Comparison of ENCODE assay signal across 7 cellular contexts in the genomic region with DNA sequence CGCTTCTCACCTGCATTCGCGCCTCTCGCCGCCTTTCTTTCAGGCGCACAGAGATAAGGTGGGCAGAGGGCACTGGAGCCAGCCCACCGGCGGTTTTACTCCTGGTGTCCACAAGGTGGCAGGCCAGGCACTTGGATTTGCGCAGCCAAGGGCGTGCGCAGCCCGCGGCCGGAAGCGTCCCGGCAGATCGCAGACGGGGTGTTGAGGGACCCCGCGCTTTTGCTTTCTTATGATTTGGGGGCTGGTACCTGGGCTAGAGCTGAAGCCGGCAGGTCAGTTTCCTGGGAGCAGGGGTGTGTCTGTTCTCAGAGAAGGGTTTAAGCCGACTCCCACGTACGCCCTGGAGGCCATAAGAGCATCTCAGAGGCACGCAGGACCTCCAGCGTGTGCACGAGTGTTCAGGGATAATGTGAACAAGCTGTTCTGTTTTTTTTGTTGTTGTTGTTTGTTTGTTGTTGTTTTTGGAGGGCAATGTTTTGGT.
A peak's percentile ranks its signal among the peaks of the same experiment; 100 is the strongest.
DNase-seq lines count a peak whose midpoint lies in the region; ATAC-seq lines count a peak whose summit lies in the region.

No MANE protein-coding gene starts in this region.

- no peaks in the 10 kb centered on the region for H3K9me3 ChIP-seq in iPS-15b (ENCODE audit: control insufficient read depth, insufficient read depth, low read length)

- H3K27me3 ChIP-seq in iPS-15b (ENCODE audit: control insufficient read depth, insufficient read depth, low read length), result peaks cover 35% of the 10 kb centered on the region

- peak overlapping the region in 1 of 21 experiments; percentile 26 for H3K27ac ChIP-seq in skin epidermis

- peak; percentile 32 for DNase-seq in NCI-H1417 treated with DMSO at 0.1 percent for 48 hours (lab: John Stamatoyannopoulos, UW)
- DNase-seq in T-helper 9 cell, result peak; percentile 64
- DNase-seq in astrocyte of the hippocampus (ENCODE audit: low read depth, low spot score), result peak; percentile 84

- ATAC-seq in GM18498 (IDR thresholded peaks at IDR 0.05; ENCODE audit: unreplicated experiment) (peak; percentile 99), HG02852 (IDR thresholded peaks at IDR 0.05; ENCODE audit: unreplicated experiment) (peak; percentile 99)

- no peaks in the 10 kb centered on the region for H3K4me1 ChIP-seq in iPS-15b (ENCODE audit: control insufficient read depth, insufficient read depth, low read length)

- H3K4me3 ChIP-seq in iPS-15b (ENCODE audit: low read depth, low read length), result peak overlapping the region; percentile 48
- peak overlapping the region in 6 of 7 experiments; percentile 17 to 39 (median 22) for H3K4me3 ChIP-seq in skin epidermis

- no peak overlapping the region for H3K9ac ChIP-seq in iPS-15b (ENCODE audit: low read depth, low read length)

- no peaks in the 10 kb centered on the region for H3K36me3 ChIP-seq in iPS-15b (ENCODE audit: control insufficient read depth, insufficient read depth, low read length)

Comparison
In these comparisons a context has a peak if more than half of its experiments do, and no peak if none do; other contexts are left out.
1. DNase-seq: peak in every context shown above with its lines; median percentile 84 in astrocyte of the hippocampus; 64 in T-helper 9 cell; 32 in NCI-H1417 treated with DMSO at 0.1 percent for 48 hours.